Comparison of ENCODE assay signal across 8 cellular contexts in the genomic region with DNA sequence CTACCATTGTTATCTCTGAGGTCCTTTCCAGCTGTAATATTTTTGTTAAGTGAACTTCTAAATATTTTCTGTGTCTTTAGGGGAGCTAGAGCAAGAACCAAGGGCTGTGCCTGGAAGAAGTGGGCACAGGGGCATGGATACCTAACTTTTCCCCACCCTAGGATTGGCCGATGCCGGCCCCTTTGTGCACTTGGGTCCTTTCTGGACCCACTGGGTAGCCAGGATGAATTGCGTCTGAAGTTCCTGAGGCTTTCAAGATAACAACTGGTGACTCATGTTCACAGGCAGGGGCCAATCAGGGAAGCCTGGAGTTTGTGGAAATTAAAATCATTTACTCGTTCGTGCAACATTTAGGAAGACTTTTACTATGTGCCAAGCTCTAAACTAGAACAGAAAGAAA. TPM values are rescaled to one million over a fixed set of nuclear protein-coding genes. Genes with fewer than 3 reads are reported as not detected.
DNase-seq lines count a peak whose midpoint lies in the region; FAIRE-seq and TF ChIP-seq lines count a peak whose summit lies in the region.

No MANE protein-coding gene starts in this region.

- H3F3A ChIP-seq in SK-N-SH (replicated peaks; ENCODE audit: insufficient read depth) (peaks cover 3% of the 10 kb centered on the region), smooth muscle cell (ENCODE audit: low read depth) (no peaks in the 10 kb centered on the region)

- POLR2A ChIA-PET in SK-N-SH (lab: Yijun Ruan, JAX), result no interaction called here

- TF ChIP-seq POLR2A in H54 (IDR thresholded peaks at IDR 0.05; ENCODE audit: low read depth, low read length), result no peak

- TF ChIP-seq EP300 in SK-N-SH (IDR thresholded peaks at IDR 0.05; ENCODE audit: borderline replicate concordance in 1 of 2, low read depth in 1 of 2, low read length in 1 of 2), result no peak

- peak overlapping the region in 1 of 2 experiments; percentile 15; a peak in 1 of 4 replicates for H3K27ac ChIP-seq in SK-N-SH (ENCODE audit: low read depth in 2 of 2, low read length in 1 of 2)
- peak overlapping the region; percentile 62 for H3K27ac ChIP-seq in smooth muscle cell (ENCODE audit: low read depth)

- H3K9ac ChIP-seq in SK-N-SH, result peak overlapping the region; percentile 81; the same call in 1 of the 2 replicates
- H3K9ac ChIP-seq in smooth muscle cell (ENCODE audit: low read depth), result peak overlapping the region; percentile 75

- peak overlapping the region; percentile 94 for H3K4me2 ChIP-seq in SK-N-SH
- H3K4me2 ChIP-seq in smooth muscle cell, result peak overlapping the region; percentile 97

- 37% methylated on average over 5 of the region's 5 CpGs for WGBS in SK-N-SH (ENCODE audit: low lambda C conversion rate)
- 26% methylated on average over 5 of the region's 5 CpGs for WGBS in smooth muscle cell (ENCODE audit: low lambda C conversion rate)

- H2AFZ ChIP-seq in SK-N-SH (ENCODE audit: low read depth) (peak overlapping the region; percentile 87), smooth muscle cell (ENCODE audit: low read depth) (peak overlapping the region; percentile 92)

- H3K36me3 ChIP-seq in SK-N-SH (replicated peaks in 1 of 2; ENCODE audit: control insufficient read depth in 1 of 2, insufficient read depth in 2 of 2, low read length in 1 of 2) (peaks cover 3 to 10% of the 10 kb centered on the region in 2 experiments), smooth muscle cell (ENCODE audit: low read depth) (no peaks in the 10 kb centered on the region)

- no peak for TF ChIP-seq RAD21 in SK-N-SH (IDR thresholded peaks at IDR 0.05; ENCODE audit: low read length)

- no peaks in the 10 kb centered on the region for H3K9me3 ChIP-seq in SK-N-SH
- no peaks in the 10 kb centered on the region for H3K9me3 ChIP-seq in smooth muscle cell (replicated peaks; ENCODE audit: low read depth)

- H3K4me1 ChIP-seq in SK-N-SH (ENCODE audit: control insufficient read depth in 1 of 2, insufficient read depth in 2 of 2, low read depth in 1 of 2, low read length in 1 of 2) (peaks cover 13 to 19% of the 10 kb centered on the region in 2 experiments; a peak in 2 of 4 replicates), smooth muscle cell (ENCODE audit: low read depth) (peaks cover 12% of the 10 kb centered on the region)

- H3K79me2 ChIP-seq in SK-N-SH (ENCODE audit: insufficient read depth) (peaks cover 14% of the 10 kb centered on the region; the same call in 1 of the 2 replicates), smooth muscle cell (ENCODE audit: low read depth) (peaks cover 4% of the 10 kb centered on the region)

- H4K20me1 ChIP-seq in SK-N-SH (ENCODE audit: insufficient read depth) (no peaks in the 10 kb centered on the region), smooth muscle cell (ENCODE audit: low read depth) (no peaks in the 10 kb centered on the region)

- no peaks in the 10 kb centered on the region for H3K9me2 ChIP-seq in SK-N-SH

- CTCF ChIA-PET in SK-N-SH (lab: Yijun Ruan, JAX), result interaction anchor here (1.1 to 11.9 kb wide), 7 partner anchors 9 to 374 kb away, joined by 3 to 88 read pairs (median 11); no protein-coding TSS in a partner anchor

- no peaks in the 10 kb centered on the region for H3K27me3 ChIP-seq in SK-N-SH (ENCODE audit: insufficient read depth)
- H3K27me3 ChIP-seq in smooth muscle cell (ENCODE audit: low read depth), result no peaks in the 10 kb centered on the region

- TF ChIP-seq CTCF in SK-N-SH (IDR thresholded peaks at IDR 0.05) (no peak), fibroblast of villous mesenchyme (IDR thresholded peaks at IDR 0.05; ENCODE audit: insufficient read depth, low read depth, low read length) (no peak), smooth muscle cell (IDR thresholded peaks at IDR 0.05; ENCODE audit: borderline replicate concordance, insufficient read depth, poor library complexity, severe bottlenecking) (no peak)

- H3K4me3 ChIP-seq in SK-N-SH (ENCODE audit: low read depth in 2 of 2, low read length in 1 of 2) (peak overlapping the region; percentile 92 to 94), fibroblast of villous mesenchyme (ENCODE audit: low read depth, low read length) (peak overlapping the region; percentile 89), smooth muscle cell (peak overlapping the region; percentile 91)

- peak; percentile 73 for DNase-seq in H54 (ENCODE audit: insufficient read length, low spot score)
- no peak for DNase-seq in SK-N-SH
- DNase-seq in fibroblast of villous mesenchyme (ENCODE audit: low read depth), result peak; percentile 64
- no peak for DNase-seq in smooth muscle cell (lab: John Stamatoyannopoulos, UW; ENCODE audit: unreplicated experiment)
- DNase-seq in SIG-M5 treated with dmso at 0.1 percent for 504 hours (lab: John Stamatoyannopoulos, UW; ENCODE audit: unreplicated experiment), result no peak
- no peak for DNase-seq in foreskin melanocyte
- no peak for DNase-seq in stimulated activated CD4-positive, alpha-beta T cell treated with anti-CD3 and anti-CD28 coated beads, Interleukin-2, amount 100 ng/mL, for 24 hours
- DNase-seq in NCI-H2029 (lab: John Stamatoyannopoulos, UW), result no peak

- no peak for FAIRE-seq in H54 (lab: Jason Lieb, UNC)

TF ChIP-seq in SK-N-SH, 30 proteins besides CTCF, POLR2A, EP300 and RAD21:
- TF ChIP-seq RFX5 (IDR thresholded peaks at IDR 0.05; ENCODE audit: low read length) (peak; percentile 97), GATA2 (CRISPR knock-in tag; IDR thresholded peaks at IDR 0.05) (no peak)

RNA-seq across cellular contexts. Expression of a gene that starts 0.8 kb away (rescaled TPM):
- polyA plus RNA-seq in SK-N-SH (2012; rRNA removed) (106 and 121 TPM in 2 replicates), smooth muscle cell (106 and 116 TPM in 2 replicates)
- 136 and 144 TPM in 2 replicates for polyA plus RNA-seq in SK-N-SH (2012; cell fraction: cytosol; rRNA removed)
- 54.1 and 57.0 TPM in 2 replicates for polyA plus RNA-seq in SK-N-SH (2012; cell fraction: nucleus; rRNA removed)
- total RNA-seq in fibroblast of villous mesenchyme (30.9 and 34.1 TPM in 2 replicates), smooth muscle cell (94.4 and 150 TPM in 2 replicates)

RNA-seq across cellular contexts. Expression of a gene that starts 0.8 kb away (rescaled TPM):
- polyA plus RNA-seq in SK-N-SH (2012; rRNA removed) (22.0 and 27.3 TPM in 2 replicates), smooth muscle cell (15.1 and 18.1 TPM in 2 replicates)
- polyA plus RNA-seq in SK-N-SH (2012; cell fraction: cytosol; rRNA removed), result 9.4 and 14.9 TPM in 2 replicates
- 88.4 and 98.1 TPM in 2 replicates for polyA plus RNA-seq in SK-N-SH (2012; cell fraction: nucleus; rRNA removed)
- total RNA-seq in fibroblast of villous mesenchyme (8.2 and 9.3 TPM in 2 replicates), smooth muscle cell (9.9 and 14.6 TPM in 2 replicates)

Comparison
In these comparisons a context has a peak if more than half of its experiments do, and no peak if none do; other contexts are left out.
1. DNase-seq: peak in H54 (single experiment) and fibroblast of villous mesenchyme (single experiment); none in SK-N-SH (single experiment), smooth muscle cell (single experiment), SIG-M5 treated with dmso at 0.1 percent for 504 hours (single experiment), foreskin melanocyte (single experiment), stimulated activated CD4-positive, alpha-beta T cell treated with anti-CD3 and anti-CD28 coated beads, Interleukin-2, amount 100 ng/mL, for 24 hours (0 of 2) and NCI-H2029 (single experiment).
2. Peak in every context shown above with its lines, with median percentiles within 50 percentile points of each other: H3K4me3 ChIP-seq.